In genomic region chr9:72773570-72773969, GRCh38 we compare ENCODE assay signal across 3 cellular contexts.
TF ChIP-seq lines count a peak whose summit lies in the region.

No MANE protein-coding gene starts in this region.

TF ChIP-seq in HepG2, 621 proteins besides CTCF, POLR2A, EP300 and RAD21:
- no peak for TF ChIP-seq ZBTB14 (CRISPR knock-in tag; IDR thresholded peaks at IDR 0.05)
- no peak for TF ChIP-seq MIER2 (CRISPR knock-in tag; IDR thresholded peaks at IDR 0.05)
- no peak for TF ChIP-seq ZC3H13 (CRISPR knock-in tag; IDR thresholded peaks at IDR 0.05)
- no peak for TF ChIP-seq SP2 (CRISPR knock-in tag; IDR thresholded peaks at IDR 0.05)
- peak; percentile 61 to 88 for TF ChIP-seq MAFK (conservative IDR thresholded peaks at IDR 0.05 in 1 of 2, IDR thresholded peaks at IDR 0.05 in 1 of 2; ENCODE audit: low read length in 2 of 2)
- peak; percentile 75; the same call in 1 of the 2 replicates for TF ChIP-seq MAFF (IDR thresholded peaks at IDR 0.05; ENCODE audit: low read depth, low read length)

TF ChIP-seq in IMR-90, 13 proteins besides CTCF, POLR2A, EP300 and RAD21:
- TF ChIP-seq BHLHE40 (IDR thresholded peaks at IDR 0.05; ENCODE audit: low read depth, low read length) (no peak), MAFK (IDR thresholded peaks at IDR 0.05; ENCODE audit: low read depth, low read length) (peak; percentile 75), MXI1 (IDR thresholded peaks at IDR 0.05; ENCODE audit: borderline replicate concordance, low read depth, low read length) (no peak), SMC3 (IDR thresholded peaks at IDR 0.05; ENCODE audit: low read depth, low read length) (no peak), RCOR1 (IDR thresholded peaks at IDR 0.05; ENCODE audit: insufficient replicate concordance, low read length) (no peak), NFE2L2 (IDR thresholded peaks at IDR 0.05; ENCODE audit: low read depth, low read length) (0 out of 2 replicates have a peak, but pooled peaks have one; percentile 9)
TF ChIP-seq in IMR-90: peak in this region for 2.

TF ChIP-seq in GM12878, 131 proteins besides CTCF, POLR2A, EP300 and RAD21:
- TF ChIP-seq SUZ12 (IDR thresholded peaks at IDR 0.05; ENCODE audit: unreplicated experiment) (no peak), YY1 (IDR thresholded peaks at IDR 0.05; ENCODE audit: low read depth, low read length) (no peak), CEBPZ (IDR thresholded peaks at IDR 0.05; ENCODE audit: low read depth, low read length) (no peak), TARDBP (IDR thresholded peaks at IDR 0.05; ENCODE audit: borderline replicate concordance) (no peak)
